Comparison of ENCODE assay signal across 8 cellular contexts in the genomic region with DNA sequence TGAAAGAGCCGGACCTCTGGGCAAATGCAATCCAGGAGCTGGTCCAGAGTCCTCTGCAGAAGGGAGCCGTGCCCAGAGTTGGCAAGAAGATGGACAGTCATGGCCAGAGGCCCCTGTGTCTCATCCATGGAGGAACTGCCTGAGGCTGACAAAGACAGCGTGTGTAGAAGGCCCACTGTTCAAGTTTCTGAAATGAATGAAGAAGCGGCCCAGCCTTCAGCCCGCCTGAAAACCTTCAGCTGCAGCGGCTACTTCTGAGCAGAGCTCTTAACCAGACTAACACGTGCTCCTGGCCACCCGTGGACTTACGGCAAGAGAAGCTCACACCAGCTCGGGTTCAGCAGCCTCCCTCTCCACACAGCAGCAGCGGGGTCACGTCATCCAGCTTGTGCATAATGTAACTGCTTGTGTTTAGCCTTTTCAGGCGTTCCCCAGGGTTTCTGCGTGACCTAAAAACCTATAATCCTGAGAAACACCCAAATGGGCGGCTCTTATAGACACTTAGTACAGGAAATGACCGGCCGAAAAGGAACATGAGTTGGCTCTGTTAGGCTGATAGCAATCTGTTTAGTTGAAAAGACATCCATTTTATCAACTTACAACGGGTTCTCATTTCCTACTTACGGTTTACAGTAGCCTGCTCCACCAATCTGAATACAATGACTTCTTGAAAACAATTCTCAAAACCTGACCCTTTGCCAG. TPM values are rescaled to one million over a fixed set of nuclear protein-coding genes. Genes with fewer than 3 reads are reported as not detected.
A peak's percentile ranks its signal among the peaks of the same experiment; 100 is the strongest.
DNase-seq lines count a peak whose midpoint lies in the region; ATAC-seq lines count a peak whose summit lies in the region.

A gene with protein sequence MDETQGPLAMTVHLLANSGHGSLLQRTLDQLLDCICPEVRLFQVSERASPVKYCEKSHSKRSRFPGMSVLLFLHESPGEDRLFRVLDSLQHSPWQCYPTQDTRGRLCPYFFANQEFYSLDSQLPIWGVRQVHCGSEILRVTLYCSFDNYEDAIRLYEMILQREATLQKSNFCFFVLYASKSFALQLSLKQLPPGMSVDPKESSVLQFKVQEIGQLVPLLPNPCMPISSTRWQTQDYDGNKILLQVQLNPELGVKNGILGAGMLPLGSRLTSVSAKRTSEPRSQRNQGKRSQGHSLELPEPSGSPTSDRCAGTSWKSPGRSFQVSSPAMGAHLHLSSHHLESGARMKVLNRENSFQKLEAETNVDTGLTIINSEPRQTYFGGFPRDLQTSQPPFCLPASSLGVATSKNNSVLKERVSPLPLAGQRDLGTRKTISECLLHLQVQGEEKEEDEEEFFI (minus strand): TSS at position 467 of the 702 bp plus-strand sequence. CDS start 339 bp downstream, at position 128.

- peaks cover 2% of the 10 kb centered on the region for H3K36me3 Mint-ChIP-seq in IgD-negative memory B cell

- intact Hi-C loops in Right ventricle myocardium inferior (cut with DNase I): no loop called here

- peak; percentile 63 for DNase-seq in EL
- DNase-seq in activated T-cell treated with anti-CD3 and anti-CD28 coated beads, Interleukin-2, amount 50 U/mL, for 48 hours: peak; percentile 39
- DNase-seq in Right ventricle myocardium inferior (ENCODE audit: missing footprints): peak; percentile 89
- DNase-seq in pulmonary artery endothelial cell (ENCODE audit: low read depth, low spot score): peak; percentile 99
- no peak for DNase-seq in SW480 (ENCODE audit: low spot score)
- DNase-seq in NCI-H510A (lab: John Stamatoyannopoulos, UW): no peak

- H3K9me3 Mint-ChIP-seq in IgD-negative memory B cell: no peaks in the 10 kb centered on the region

- H3K27me3 Mint-ChIP-seq in IgD-negative memory B cell: peaks cover 2% of the 10 kb centered on the region

- ATAC-seq in Right ventricle myocardium inferior (peak; percentile 88), GM18517 (IDR thresholded peaks at IDR 0.05; ENCODE audit: unreplicated experiment) (no peak)

- peaks cover 5 to 7% (median 6%) of the 10 kb centered on the region in 3 donors for H3K4me1 Mint-ChIP-seq in IgD-negative memory B cell

- H3K27ac Mint-ChIP-seq in IgD-negative memory B cell: no peak within 1 kb of the TSS

- H3K4me3 Mint-ChIP-seq in IgD-negative memory B cell: peak within 1 kb of the TSS; percentile 45 to 87 (median 64)

RNA-seq across cellular contexts. Expression of the gene that starts here (rescaled TPM):
- polyA plus RNA-seq in IgD-negative memory B cell: not detected
- total RNA-seq in Right ventricle myocardium inferior: 1.9 TPM
- 82.4 and 110 TPM in 2 replicates for total RNA-seq in pulmonary artery endothelial cell

Comparison
In these comparisons a context has a peak if more than half of its experiments do, and no peak if none do; other contexts are left out.
1. RNA of the gene that starts here (total RNA-seq): 82.4 to 110 TPM in pulmonary artery endothelial cell; 1.9 TPM in Right ventricle myocardium inferior (single experiment); every median in the first group is over 10 times any median in the second.
2. DNase-seq: peak in EL (single experiment), activated T-cell treated with anti-CD3 and anti-CD28 coated beads, Interleukin-2, amount 50 U/mL, for 48 hours (2 of 2), Right ventricle myocardium inferior (single experiment) and pulmonary artery endothelial cell (single experiment); none in SW480 (single experiment) and NCI-H510A (single experiment).